ENCODE assay signal across 28 cellular contexts in the genomic region with DNA sequence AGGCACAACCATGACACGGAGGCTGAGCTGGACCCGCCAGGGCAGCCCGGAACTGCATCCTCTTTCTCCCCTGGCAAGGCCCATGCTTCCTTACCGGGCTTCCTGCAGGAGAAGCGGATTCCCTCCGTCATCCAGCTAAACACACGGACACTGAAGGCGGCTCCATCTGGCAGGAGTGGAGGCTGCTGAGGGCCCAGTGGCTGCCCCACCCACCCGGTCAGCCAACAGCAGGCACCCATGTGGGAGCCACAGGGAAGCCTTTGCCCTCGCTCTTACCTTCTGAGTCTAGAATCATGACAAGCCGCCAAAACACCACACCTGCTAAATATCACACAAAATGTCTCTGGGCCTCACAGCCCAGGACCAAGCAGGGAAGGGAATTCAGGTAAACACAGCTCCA.
"Had no signal": no experiment of that assay in that cellular context is flagged by ENCODE, and none has a peak within 500 bp of the region (broad histone marks: within the 10 kb centered on the region; RNA-seq: fewer than 3 reads in every experiment).

No MANE protein-coding gene starts in this region.

- DNase-seq: colonic mucosa; effector CD8-positive, alpha-beta T cell; endodermal cell; foreskin keratinocyte; glutamatergic neuron; heart right ventricle; hypothalamus; immature natural killer cell; islet precursor cell; kidney glomerular epithelial cell; left lung; mesenchymal stem cell; naive thymus-derived CD4-positive, alpha-beta T cell; nucleus accumbens; posterior cingulate gyrus; psoas muscle; sigmoid colon; stimulated activated CD4-positive, alpha-beta T cell treated with anti-CD3 and anti-CD28 coated beads, Interleukin-2, amount 100 ng/mL, for 24 hours; stimulated activated CD4-positive, alpha-beta T cell treated with anti-CD3 and anti-CD28 coated beads, Interleukin-4, amount 100 ng/mL, for 24 hours; stimulated activated naive CD4-positive, alpha-beta T cell treated with Interleukin-2 at 50 U/mL for 16 hours; stomach; tibial artery had no signal

- FAIRE-seq: endothelial cell of umbilical vein, urothelium cell line had no signal

- ATAC-seq: foreskin keratinocyte; heart right ventricle; left lung; naive thymus-derived CD4-positive, alpha-beta T cell; psoas muscle; right cardiac atrium; stimulated activated effector memory CD8-positive, alpha-beta T cell treated with anti-CD3 and anti-CD28 coated beads, Interleukin-12 subunit alpha, Interleukin-12 subunit beta, amount 100 ng/mL, for 72 hours had no signal

- H3K9ac ChIP-seq: neural progenitor cell had no signal

- H3K36me3 ChIP-seq: colonic mucosa, esophagus muscularis mucosa, heart right ventricle, left lung, neural progenitor cell, sigmoid colon, stomach, tibial artery had no signal

- H3K4me1 ChIP-seq: colonic mucosa, esophagus muscularis mucosa, foreskin keratinocyte, heart right ventricle, left lung, neural progenitor cell, psoas muscle, sigmoid colon, stomach, tibial artery had no signal

- H3K27me3 ChIP-seq: colonic mucosa, foreskin keratinocyte, left lung, neural progenitor cell, sigmoid colon, stomach, tibial artery had no signal

- H3K4me2 ChIP-seq: neural progenitor cell had no signal

- H2AFZ ChIP-seq: neural progenitor cell had no signal

- H3K27ac ChIP-seq: colonic mucosa, esophagus muscularis mucosa, foreskin keratinocyte, heart right ventricle, left lung, neural progenitor cell, psoas muscle, sigmoid colon, stomach, tibial artery had no signal

- H3K9me3 ChIP-seq: colonic mucosa, left lung, psoas muscle had no signal

- H3K4me3 ChIP-seq: colonic mucosa, esophagus muscularis mucosa, heart right ventricle, left lung, neural progenitor cell, psoas muscle, sigmoid colon, stomach, tibial artery had no signal
